ENCODE assay signal across 27 cellular contexts in the genomic region with DNA sequence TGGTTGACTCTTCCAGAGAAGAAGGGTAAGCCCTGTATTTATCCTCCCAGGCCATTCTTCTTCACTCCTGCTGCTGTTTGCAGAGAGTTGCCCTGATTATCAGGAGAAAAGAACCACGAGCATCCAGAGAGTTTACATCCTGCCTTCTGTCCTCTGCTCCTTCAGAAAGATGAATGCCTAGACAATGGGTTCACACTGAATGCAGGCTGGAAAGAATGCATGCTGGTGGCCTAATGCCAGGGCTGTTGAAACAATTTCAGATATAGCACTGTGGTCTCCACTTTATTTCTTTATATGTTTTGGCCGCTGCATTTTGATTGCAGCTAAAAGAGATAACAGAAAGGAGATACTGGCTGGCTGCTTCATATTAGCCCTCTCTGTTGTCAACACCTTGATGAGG. TPM values are rescaled to one million over a fixed set of nuclear protein-coding genes. Genes with fewer than 3 reads are reported as not detected.
A peak's percentile ranks its signal among the peaks of the same experiment; 100 is the strongest.
DNase-seq lines count a peak whose midpoint lies in the region; ATAC-seq and TF ChIP-seq lines count a peak whose summit lies in the region.
"Had no signal": no experiment of that assay in that cellular context is flagged by ENCODE, and none has a peak within 500 bp of the region (broad histone marks: within the 10 kb centered on the region; RNA-seq: fewer than 3 reads in every experiment).

No MANE protein-coding gene starts in this region.

- H3K4me1 ChIP-seq in GM23338 (ENCODE audit: insufficient read depth): peaks cover 22% of the 10 kb centered on the region
- H3K4me1 ChIP-seq in endodermal cell (ENCODE audit: control insufficient read depth, insufficient read depth, low read length): peaks cover 5% of the 10 kb centered on the region
- peaks cover 17% of the 10 kb centered on the region for H3K4me1 ChIP-seq in neural progenitor cell
- H3K4me1 ChIP-seq: gastrocnemius medialis had no signal

- H3K4me1 Mint-ChIP-seq in GM23338 (peaks cover 30% of the 10 kb centered on the region), T-helper 17 cell (peaks cover 12% of the 10 kb centered on the region), endodermal cell (peaks cover 17% of the 10 kb centered on the region), neural progenitor cell (peaks cover 17% of the 10 kb centered on the region)
- H3K4me1 Mint-ChIP-seq in naive thymus-derived CD8-positive, alpha-beta T cell: peaks cover 0 to 6% (median 2%) of the 10 kb centered on the region in 4 donors
- H3K4me1 Mint-ChIP-seq: natural killer cell had no signal

- H3K36me3 Mint-ChIP-seq in GM23338 (ENCODE audit: low read depth) (peaks cover 17% of the 10 kb centered on the region; the same call in 1 of the 3 replicates), T-helper 17 cell (ENCODE audit: low read depth) (no peaks in the 10 kb centered on the region), endodermal cell (ENCODE audit: low read depth) (peaks cover 5% of the 10 kb centered on the region), neural progenitor cell (peaks cover 7% of the 10 kb centered on the region)
- peaks cover 0 to 24% (median 8%) of the 10 kb centered on the region in 3 donors for H3K36me3 Mint-ChIP-seq in naive thymus-derived CD8-positive, alpha-beta T cell
- H3K36me3 Mint-ChIP-seq: activated naive CD4-positive, alpha-beta T cell treated with anti-CD3 and anti-CD28 coated beads, Interleukin-2, amount 50 U/mL, for 72 hours; natural killer cell had no signal

- TF ChIP-seq CTCF in GM23338 (conservative IDR thresholded peaks at IDR 0.05; ENCODE audit: low read depth in 2 of 2) (no peak), endodermal cell (conservative IDR thresholded peaks at IDR 0.05) (no peak), neural progenitor cell (IDR thresholded peaks at IDR 0.05) (no peak)

- H2AFZ ChIP-seq in GM23338 (no peak overlapping the region), neural progenitor cell (replicated peaks) (no peak overlapping the region)

- H3K4me3 Mint-ChIP-seq in GM23338 (no peak overlapping the region), T-helper 17 cell (no peak overlapping the region), endodermal cell (no peak overlapping the region), neural progenitor cell (no peak overlapping the region)
- H3K4me3 Mint-ChIP-seq in naive thymus-derived CD8-positive, alpha-beta T cell: no peak overlapping the region
- H3K4me3 Mint-ChIP-seq: natural killer cell; stimulated activated naive B cell treated with anti-CD40 and anti-IgM and Interleukin-4, amounts not matched to agents 10 μg/mL and 1 μg/mL and 100 μg/mL, for 72 hours had no signal

- H3K4me2 ChIP-seq in GM23338: peak overlapping the region; percentile 62
- peak overlapping the region; percentile 34 for H3K4me2 ChIP-seq in neural progenitor cell
- H3K4me2 ChIP-seq: BLaER1 treated with 17β-estradiol and CSF1 and Interleukin-3, amounts not matched to agents 10 nM and 100 nM had no signal

- no peak for ATAC-seq in GM23338
- no peak for ATAC-seq in T-helper 17 cell
- no peak for ATAC-seq in naive thymus-derived CD8-positive, alpha-beta T cell
- ATAC-seq: gastrocnemius medialis; natural killer cell; Right ventricle myocardium inferior; stimulated activated naive B cell treated with anti-CD40 and anti-IgM and Interleukin-4, amounts not matched to agents 10 μg/mL and 1 μg/mL and 100 μg/mL, for 72 hours had no signal

- H3K36me3 ChIP-seq in GM23338 (ENCODE audit: insufficient read depth) (no peaks in the 10 kb centered on the region), endodermal cell (ENCODE audit: control insufficient read depth, insufficient read depth, low read length) (no peaks in the 10 kb centered on the region), neural progenitor cell (no peaks in the 10 kb centered on the region)
- H3K36me3 ChIP-seq: ovary had no signal

- H3K27ac ChIP-seq in GM23338 (ENCODE audit: low read depth) (peak overlapping the region; percentile 15; the same call in 1 of the 2 replicates), endodermal cell (ENCODE audit: low read depth, low read length) (no peak overlapping the region), neural progenitor cell (peak overlapping the region; percentile 48)
- H3K27ac ChIP-seq: BLaER1 treated with 17β-estradiol and CSF1 and Interleukin-3, amounts not matched to agents 10 nM and 100 nM; esophagus muscularis mucosa; gastrocnemius medialis; ovary; upper lobe of left lung had no signal

- H3K27me3 Mint-ChIP-seq in GM23338 (ENCODE audit: insufficient read depth, low read depth, poor library complexity): peaks cover 12% of the 10 kb centered on the region
- no peaks in the 10 kb centered on the region for H3K27me3 Mint-ChIP-seq in T-helper 17 cell
- H3K27me3 Mint-ChIP-seq in endodermal cell (ENCODE audit: insufficient read depth): peaks cover 3% of the 10 kb centered on the region
- peaks cover 4% of the 10 kb centered on the region for H3K27me3 Mint-ChIP-seq in neural progenitor cell (ENCODE audit: insufficient read depth, low read depth)
- no peaks in the 10 kb centered on the region for H3K27me3 Mint-ChIP-seq in naive thymus-derived CD8-positive, alpha-beta T cell
- H3K27me3 Mint-ChIP-seq: stimulated activated naive B cell treated with anti-CD40 and anti-IgM and Interleukin-4, amounts not matched to agents 10 μg/mL and 1 μg/mL and 100 μg/mL, for 72 hours had no signal

- DNase-seq in GM23338 (ENCODE audit: low spot score): no peak
- no peak for DNase-seq in T-helper 17 cell
- DNase-seq in endodermal cell: peak; percentile 36
- no peak for DNase-seq in neural progenitor cell (ENCODE audit: low spot score)
- no peak for DNase-seq in HuH-7 (ENCODE audit: low spot score)
- no peak for DNase-seq in G401 (ENCODE audit: low spot score)
- DNase-seq in cerebellum (ENCODE audit: low spot score): no peak
- no peak for DNase-seq in naive thymus-derived CD8-positive, alpha-beta T cell
- DNase-seq: activated CD4-positive, alpha-beta T cell treated with anti-CD3 and anti-CD28 coated beads for 48 hours; activated T-cell treated with anti-CD3 and anti-CD28 coated beads for 4 hours; anterior cingulate cortex; caudate nucleus; gastrocnemius medialis; HCEC 1CT; natural killer cell; NCI-H1092; NCI-H187; NCI-H524; ovary; stimulated activated naive B cell treated with anti-CD40 and anti-IgM and Interleukin-4, amounts not matched to agents 10 μg/mL and 1 μg/mL and 100 μg/mL, for 72 hours; substantia nigra had no signal

- H3K27me3 ChIP-seq in GM23338 (ENCODE audit: insufficient read depth) (no peaks in the 10 kb centered on the region), endodermal cell (ENCODE audit: control insufficient read depth, insufficient read depth, low read length, poor library complexity, severe bottlenecking) (no peaks in the 10 kb centered on the region), neural progenitor cell (no peaks in the 10 kb centered on the region)
- H3K27me3 ChIP-seq: BLaER1 treated with 17β-estradiol and CSF1 and Interleukin-3, amounts not matched to agents 10 nM and 100 nM; esophagus muscularis mucosa; gastrocnemius medialis; ovary; upper lobe of left lung had no signal

- H3K27ac Mint-ChIP-seq in GM23338 (no peak overlapping the region), T-helper 17 cell (peak overlapping the region; percentile 34), endodermal cell (no peak overlapping the region), neural progenitor cell (no peak overlapping the region)
- no peak overlapping the region for H3K27ac Mint-ChIP-seq in naive thymus-derived CD8-positive, alpha-beta T cell
- H3K27ac Mint-ChIP-seq: activated naive CD4-positive, alpha-beta T cell treated with anti-CD3 and anti-CD28 coated beads, Interleukin-2, amount 50 U/mL, for 72 hours; natural killer cell; stimulated activated naive B cell treated with anti-CD40 and anti-IgM and Interleukin-4, amounts not matched to agents 10 μg/mL and 1 μg/mL and 100 μg/mL, for 72 hours had no signal

- H3K9me3 ChIP-seq in T-helper 17 cell (ENCODE audit: control insufficient read depth, low read length, poor library complexity, severe bottlenecking) (no peaks in the 10 kb centered on the region), endodermal cell (ENCODE audit: control insufficient read depth, low read length) (no peaks in the 10 kb centered on the region), neural progenitor cell (ENCODE audit: low read depth) (no peaks in the 10 kb centered on the region)
- H3K9me3 ChIP-seq: BLaER1 treated with 17β-estradiol and CSF1 and Interleukin-3, amounts not matched to agents 10 nM and 100 nM; esophagus muscularis mucosa; gastrocnemius medialis; ovary; upper lobe of left lung had no signal

- in situ Hi-C loops in G401 (cut with HindIII; ENCODE audit: low sequenced_read_pairs): no loop called here

- H3K79me2 ChIP-seq in GM23338 (replicated peaks; ENCODE audit: insufficient read depth) (no peaks in the 10 kb centered on the region), neural progenitor cell (ENCODE audit: low read depth) (no peaks in the 10 kb centered on the region)

- H3K9me2 ChIP-seq in GM23338 (ENCODE audit: insufficient read depth): peaks cover 7% of the 10 kb centered on the region; the same call in 1 of the 2 replicates

- WGBS in endodermal cell (ENCODE audit: insufficient coverage in 1 of 2, insufficient read length in 1 of 2), 2 experiments: 54 to 69% methylated on average over 2 of the region's 2 CpGs

- peaks cover 15% of the 10 kb centered on the region; the same call in 1 of the 2 replicates for H3F3A ChIP-seq in GM23338 (replicated peaks; ENCODE audit: low read depth)
- peaks cover 18% of the 10 kb centered on the region for H3F3A ChIP-seq in neural progenitor cell (ENCODE audit: low read depth)

- H3K9ac ChIP-seq in endodermal cell (ENCODE audit: extremely low read depth, low read length, poor library complexity, severe bottlenecking): no peak overlapping the region
- no peak overlapping the region for H3K9ac ChIP-seq in neural progenitor cell
- H3K9ac ChIP-seq: BLaER1 treated with 17β-estradiol and CSF1 and Interleukin-3, amounts not matched to agents 10 nM and 100 nM had no signal

- H4K20me1 ChIP-seq in GM23338 (replicated peaks; ENCODE audit: insufficient read depth) (no peaks in the 10 kb centered on the region), neural progenitor cell (ENCODE audit: low read depth) (no peaks in the 10 kb centered on the region)

- no peak overlapping the region for H3K4me3 ChIP-seq in GM23338
- no peak overlapping the region for H3K4me3 ChIP-seq in endodermal cell (ENCODE audit: low read length)
- no peak overlapping the region for H3K4me3 ChIP-seq in neural progenitor cell
- H3K4me3 ChIP-seq: BLaER1 treated with 17β-estradiol and CSF1 and Interleukin-3, amounts not matched to agents 10 nM and 100 nM; esophagus muscularis mucosa; gastrocnemius medialis; K562; ovary; upper lobe of left lung had no signal

- POLR2A ChIA-PET in naive thymus-derived CD8-positive, alpha-beta T cell (lab: Charles Lee): no interaction called here

- no peaks in the 10 kb centered on the region for H3K9me3 Mint-ChIP-seq in GM23338
- H3K9me3 Mint-ChIP-seq in endodermal cell: no peaks in the 10 kb centered on the region
- no peaks in the 10 kb centered on the region for H3K9me3 Mint-ChIP-seq in neural progenitor cell
- no peaks in the 10 kb centered on the region for H3K9me3 Mint-ChIP-seq in naive thymus-derived CD8-positive, alpha-beta T cell
- H3K9me3 Mint-ChIP-seq: activated naive CD4-positive, alpha-beta T cell treated with anti-CD3 and anti-CD28 coated beads, Interleukin-2, amount 50 U/mL, for 72 hours; natural killer cell; stimulated activated naive B cell treated with anti-CD40 and anti-IgM and Interleukin-4, amounts not matched to agents 10 μg/mL and 1 μg/mL and 100 μg/mL, for 72 hours had no signal

RNA-seq across cellular contexts. Expression of a gene that starts 21.2 kb away (rescaled TPM):
- 54.9 and 56.7 TPM in 2 replicates for total RNA-seq in GM23338 (2014; rRNA removed; shearing (Covaris generic))
- polyA plus RNA-seq in GM23338 (2016; fragmentation: Nextera tagmentation; extraction: Ambion mirVana): 7.3 TPM in 2 replicates
- total RNA-seq in T-helper 17 cell: 1 to 10 TPM; 3.0 to 3.5 TPM
- 1 to 10 TPM; 1.8 to 4.1 TPM for total RNA-seq in endodermal cell
- polyA plus RNA-seq in endodermal cell (2013, experiment 1 of 2): 3.2 TPM
- polyA plus RNA-seq in endodermal cell (2013, experiment 2 of 2): 2.4 TPM
- 2.5 and 3.3 TPM in 2 replicates for total RNA-seq in neural progenitor cell (ENCODE audit: low replicate concordance)
- total RNA-seq in G401 (2014; rRNA removed; shearing (Covaris generic)): 0.06 and 2.6 TPM in 2 replicates
- total RNA-seq in cerebellum: 14.5 TPM
- total RNA-seq in naive thymus-derived CD8-positive, alpha-beta T cell: 1 to 10 TPM; 3.4 to 4.0 TPM
- polyA plus RNA-seq in naive thymus-derived CD8-positive, alpha-beta T cell: under 1 TPM; 0.07 to 0.55 (median 0.11) TPM

RNA-seq across cellular contexts. Expression of a gene that starts 48.1 kb away (rescaled TPM):
- 147 and 155 TPM in 2 replicates for total RNA-seq in GM23338 (2014; rRNA removed; shearing (Covaris generic))
- polyA plus RNA-seq in GM23338 (2016; fragmentation: Nextera tagmentation; extraction: Ambion mirVana): 24.4 and 25.5 TPM in 2 replicates
- total RNA-seq in T-helper 17 cell: 10 to 100 TPM; 66.1 to 68.5 TPM
- 100 to 1,000 TPM; 105 to 142 TPM for total RNA-seq in endodermal cell
- 122 TPM for polyA plus RNA-seq in endodermal cell (2013, experiment 1 of 2)
- 111 TPM for polyA plus RNA-seq in endodermal cell (2013, experiment 2 of 2)
- 99.8 and 165 TPM in 2 replicates for total RNA-seq in neural progenitor cell (ENCODE audit: low replicate concordance)
- total RNA-seq in G401 (2014; rRNA removed; shearing (Covaris generic)): 196 and 268 TPM in 2 replicates
- total RNA-seq in cerebellum: 37.5 TPM
- total RNA-seq in naive thymus-derived CD8-positive, alpha-beta T cell: 100 to 1,000 TPM; 126 to 137 TPM
- polyA plus RNA-seq in naive thymus-derived CD8-positive, alpha-beta T cell: 100 to 1,000 TPM; 165 to 192 (median 184) TPM

RNA-seq across cellular contexts. Expression of a gene that starts 48.1 kb away (rescaled TPM):
- 66.6 and 76.7 TPM in 2 replicates for total RNA-seq in GM23338 (2014; rRNA removed; shearing (Covaris generic))
- 63.2 TPM in 2 replicates for polyA plus RNA-seq in GM23338 (2016; fragmentation: Nextera tagmentation; extraction: Ambion mirVana)
- 10 to 100 TPM; 29.4 to 47.2 TPM for total RNA-seq in T-helper 17 cell
- total RNA-seq in endodermal cell: 10 to 100 TPM; 44.1 to 45.3 TPM
- 43.1 TPM for polyA plus RNA-seq in endodermal cell (2013, experiment 1 of 2)
- polyA plus RNA-seq in endodermal cell (2013, experiment 2 of 2): 37.3 TPM
- 13.3 and 15.9 TPM in 2 replicates for total RNA-seq in neural progenitor cell (ENCODE audit: low replicate concordance)
- 66.4 and 89.9 TPM in 2 replicates for total RNA-seq in G401 (2014; rRNA removed; shearing (Covaris generic))
- 23.9 TPM for total RNA-seq in cerebellum
- total RNA-seq in naive thymus-derived CD8-positive, alpha-beta T cell: 10 to 100 TPM; 41.8 to 44.5 TPM
- polyA plus RNA-seq in naive thymus-derived CD8-positive, alpha-beta T cell: 10 to 100 TPM; 72.4 to 77.6 (median 72.8) TPM
